In genomic region chr5:443239-444151, GRCh38 we compare ENCODE assay signal across 1 cellular context.
TF ChIP-seq lines count a peak whose summit lies in the region.

No MANE protein-coding gene starts in this region.

TF ChIP-seq in HEK293, 187 proteins besides CTCF, POLR2A, EP300 and RAD21 (continued from another document):
- no peak for TF ChIP-seq ZNF664 (tag by site-specific recombination; IDR thresholded peaks at IDR 0.05)
- no peak for TF ChIP-seq ZNF280C (tag by site-specific recombination; IDR thresholded peaks at IDR 0.05)
- TF ChIP-seq ZSCAN23 (tag by site-specific recombination; IDR thresholded peaks at IDR 0.05), result no peak
- TF ChIP-seq YY2 (tag by site-specific recombination; IDR thresholded peaks at IDR 0.05), result no peak
- TF ChIP-seq GLI2 (tag by site-specific recombination; IDR thresholded peaks at IDR 0.05; ENCODE audit: borderline replicate concordance, low read depth), result no peak
- TF ChIP-seq ZBTB48 (tag by site-specific recombination; IDR thresholded peaks at IDR 0.05), result no peak
- no peak for TF ChIP-seq ZNF600 (tag by site-specific recombination; IDR thresholded peaks at IDR 0.05)
- no peak for TF ChIP-seq ZFP69B (tag by site-specific recombination; IDR thresholded peaks at IDR 0.05)
- no peak for TF ChIP-seq TSHZ1 (tag by site-specific recombination; IDR thresholded peaks at IDR 0.05; ENCODE audit: borderline replicate concordance)
- peak; percentile 35; the same call in 1 of the 2 replicates for TF ChIP-seq EGR2 (tag by site-specific recombination; IDR thresholded peaks at IDR 0.05; ENCODE audit: low read depth)
- TF ChIP-seq REST (tag by site-specific recombination; IDR thresholded peaks at IDR 0.05), result no peak
- TF ChIP-seq ZNF248 (tag by site-specific recombination; IDR thresholded peaks at IDR 0.05), result no peak
- TF ChIP-seq ZNF133 (tag by site-specific recombination; IDR thresholded peaks at IDR 0.05), result no peak
- TF ChIP-seq MEIS1 (CRISPR knock-in tag; IDR thresholded peaks at IDR 0.05; ENCODE audit: borderline replicate concordance), result 0 out of 2 replicates have a peak, but pooled peaks have one; percentile 15
- TF ChIP-seq ZNF776 (tag by site-specific recombination; IDR thresholded peaks at IDR 0.05; ENCODE audit: borderline replicate concordance), result no peak
- TF ChIP-seq ZNF707 (tag by site-specific recombination; IDR thresholded peaks at IDR 0.05), result no peak
- TF ChIP-seq ZNF76 (tag by site-specific recombination; IDR thresholded peaks at IDR 0.05; ENCODE audit: borderline replicate concordance, low read depth), result no peak
- no peak for TF ChIP-seq ZNF624 (tag by site-specific recombination; IDR thresholded peaks at IDR 0.05)
- no peak for TF ChIP-seq REPIN1 (tag by site-specific recombination; IDR thresholded peaks at IDR 0.05; ENCODE audit: low read depth)
- no peak for TF ChIP-seq ZNF19 (tag by site-specific recombination; IDR thresholded peaks at IDR 0.05; ENCODE audit: low read depth)
